ENCODE assay signal across 21 cellular contexts in the genomic region with DNA sequence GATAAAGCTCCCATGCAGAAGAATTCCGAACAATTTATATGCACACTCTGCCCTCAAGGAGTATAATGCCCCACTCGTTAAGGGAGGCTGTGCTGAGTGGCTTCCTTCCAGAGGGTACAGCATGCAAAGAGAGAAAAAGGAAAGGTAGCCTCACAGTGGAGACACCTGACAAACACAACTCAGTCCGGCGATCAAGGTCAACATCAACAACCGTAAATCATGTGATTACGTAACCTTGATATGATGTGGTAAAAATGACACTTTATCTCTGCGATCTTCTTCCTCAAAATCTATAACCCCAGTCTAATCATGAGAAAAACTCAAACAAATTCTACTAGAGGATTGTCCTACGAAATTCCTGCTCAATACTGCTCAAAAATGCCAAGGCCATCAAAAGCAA.
"Had no signal": no experiment of that assay in that cellular context is flagged by ENCODE, and none has a peak within 500 bp of the region (broad histone marks: within the 10 kb centered on the region; RNA-seq: fewer than 3 reads in every experiment).

No MANE protein-coding gene starts in this region.

- H3K9me3 Mint-ChIP-seq: naive B cell; nephron progenitor cell; stimulated activated naive CD8-positive, alpha-beta T cell treated with anti-CD3 and anti-CD28 coated beads, Interleukin-15, amount 100 ng/mL, for 72 hours had no signal

- DNase-seq: dermis blood vessel endothelial cell; foreskin keratinocyte; head of caudate nucleus; left colon; left ventricle myocardium superior; mesendoderm; naive B cell; nephron progenitor cell; psoas muscle; retina; stimulated activated CD4-positive, alpha-beta T cell treated with anti-CD3 and anti-CD28 coated beads, Interleukin-2, amount 100 ng/mL, for 24 hours; stimulated activated CD4-positive, alpha-beta T cell treated with anti-CD3 and anti-CD28 coated beads, Interleukin-4, amount 100 ng/mL, for 4 hours; stimulated activated naive B cell treated with anti-CD40 and anti-IgM and Interleukin-4, amounts not matched to agents 10 μg/mL and 1 μg/mL and 100 μg/mL, for 72 hours; stimulated activated naive CD8-positive, alpha-beta T cell treated with anti-CD3 and anti-CD28 coated beads, Interleukin-15, amount 100 ng/mL, for 72 hours; testis; upper lobe of right lung had no signal

- H3K4me3 ChIP-seq: hepatocyte, psoas muscle, testis, tibial nerve, upper lobe of right lung, vagina had no signal

- H3K27ac Mint-ChIP-seq: nephron progenitor cell; stimulated activated naive B cell treated with anti-CD40 and anti-IgM and Interleukin-4, amounts not matched to agents 10 μg/mL and 1 μg/mL and 100 μg/mL, for 72 hours; stimulated activated naive CD8-positive, alpha-beta T cell treated with anti-CD3 and anti-CD28 coated beads, Interleukin-15, amount 100 ng/mL, for 72 hours had no signal

- H3K36me3 Mint-ChIP-seq: naive B cell; stimulated activated naive B cell treated with anti-CD40 and anti-IgM and Interleukin-4, amounts not matched to agents 10 μg/mL and 1 μg/mL and 100 μg/mL, for 72 hours had no signal

- ATAC-seq: foreskin keratinocyte; left colon; left ventricle myocardium superior; psoas muscle; sciatic nerve; stimulated activated naive B cell treated with anti-CD40 and anti-IgM and Interleukin-4, amounts not matched to agents 10 μg/mL and 1 μg/mL and 100 μg/mL, for 72 hours; stimulated activated naive CD8-positive, alpha-beta T cell treated with anti-CD3 and anti-CD28 coated beads, Interleukin-15, amount 100 ng/mL, for 72 hours; upper lobe of right lung had no signal

- H3K4me3 Mint-ChIP-seq: naive B cell; nephron progenitor cell; stimulated activated naive B cell treated with anti-CD40 and anti-IgM and Interleukin-4, amounts not matched to agents 10 μg/mL and 1 μg/mL and 100 μg/mL, for 72 hours; stimulated activated naive CD8-positive, alpha-beta T cell treated with anti-CD3 and anti-CD28 coated beads, Interleukin-15, amount 100 ng/mL, for 72 hours had no signal

- H3K4me1 Mint-ChIP-seq: naive B cell; stimulated activated naive B cell treated with anti-CD40 and anti-IgM and Interleukin-4, amounts not matched to agents 10 μg/mL and 1 μg/mL and 100 μg/mL, for 72 hours; stimulated activated naive CD8-positive, alpha-beta T cell treated with anti-CD3 and anti-CD28 coated beads, Interleukin-15, amount 100 ng/mL, for 72 hours had no signal

- H3K27ac ChIP-seq: foreskin keratinocyte, hepatocyte, parathyroid adenoma, psoas muscle, testis, tibial nerve, upper lobe of right lung, vagina had no signal

- H3K27me3 Mint-ChIP-seq: stimulated activated naive CD8-positive, alpha-beta T cell treated with anti-CD3 and anti-CD28 coated beads, Interleukin-15, amount 100 ng/mL, for 72 hours had no signal
